9 cellular contexts compared by ENCODE assay signal in genomic region chr2:18559531-18559930, GRCh38. TPM values are rescaled to one million over a fixed set of nuclear protein-coding genes. Genes with fewer than 3 reads are reported as not detected.
DNase-seq lines count a peak whose midpoint lies in the region; ATAC-seq and TF ChIP-seq lines count a peak whose summit lies in the region.
"Had no signal": no experiment of that assay in that cellular context is flagged by ENCODE, and none has a peak within 500 bp of the region (broad histone marks: within the 10 kb centered on the region; RNA-seq: fewer than 3 reads in every experiment).

No MANE protein-coding gene starts in this region.

- peak in 1 of 2 experiments; percentile 3 for DNase-seq in Caco-2
- no peak for DNase-seq in breast epithelium (ENCODE audit: low spot score in 2 of 2)
- no peak for DNase-seq in RPMI8226
- no peak for DNase-seq in NCI-H2227 treated with DMSO at 0.1 percent for 48 hours (lab: John Stamatoyannopoulos, UW)
- no peak for DNase-seq in mucosa of gallbladder (ENCODE audit: low spot score)

- intact Hi-C loops in Caco-2 (cut with micrococcal nuclease; ENCODE audit: unreplicated experiment) (no loop called here), breast epithelium (cut with DNase I; ENCODE audit: low total_unique reads) (no loop called here)

- 10 to 17% methylated on average over 8 of the region's 8 CpGs for WGBS in mesodermal cell (ENCODE audit: insufficient coverage in 2 of 2), 2 experiments

- no peaks in the 10 kb centered on the region for H3K9me3 Mint-ChIP-seq in Caco-2 (ENCODE audit: unreplicated experiment)

- H3K9me3 ChIP-seq in Caco-2 (no peaks in the 10 kb centered on the region), HUES6 (ENCODE audit: control insufficient read depth, insufficient read depth, low read depth, low read length) (no peaks in the 10 kb centered on the region), breast epithelium (peaks cover 5 to 8% of the 10 kb centered on the region in 2 donors), mesodermal cell (ENCODE audit: control insufficient read depth, low read length) (peaks cover 3% of the 10 kb centered on the region)

- peak overlapping the region; percentile 88 for H3K9ac ChIP-seq in HUES6 (ENCODE audit: low read length)

- peak overlapping the region; percentile 89 for H3K4me3 Mint-ChIP-seq in Caco-2 (ENCODE audit: unreplicated experiment)

- TF ChIP-seq POLR2A in breast epithelium (IDR thresholded peaks at IDR 0.05) = no peak

- H3K36me3 Mint-ChIP-seq in Caco-2 (ENCODE audit: insufficient read depth, unreplicated experiment) = peaks cover 9% of the 10 kb centered on the region

- CTCF ChIA-PET in Caco-2 (lab: Charles Lee) = interaction anchor here (0.8 kb wide), 1 partner anchor 39 kb away, joined by 3 read pairs; no protein-coding TSS in a partner anchor

- H3K27me3 ChIP-seq in Caco-2 (replicated peaks; ENCODE audit: control insufficient read depth, insufficient read depth, low read length) = no peaks in the 10 kb centered on the region
- H3K27me3 ChIP-seq in HUES6 (ENCODE audit: control insufficient read depth, insufficient read depth, low read length) = no peaks in the 10 kb centered on the region
- H3K27me3 ChIP-seq in breast epithelium = no peaks in the 10 kb centered on the region

- POLR2A ChIA-PET in Caco-2 (lab: Charles Lee) = interaction anchor here (1.0 kb wide), 1 partner anchor 61 kb away, joined by 4 read pairs; no protein-coding TSS in a partner anchor

- H3K27ac ChIP-seq in HUES6 (ENCODE audit: low read depth, low read length) = peak overlapping the region; percentile 83; the same call in 1 of the 2 replicates
- H3K27ac ChIP-seq in breast epithelium = peak overlapping the region; percentile 96 to 98
- peak overlapping the region; percentile 72 for H3K27ac ChIP-seq in mesodermal cell (ENCODE audit: low read depth, low read length, severe bottlenecking)

- H3K27ac Mint-ChIP-seq in Caco-2 (ENCODE audit: unreplicated experiment) = peak overlapping the region; percentile 80

- no peaks in the 10 kb centered on the region for H3K27me3 Mint-ChIP-seq in Caco-2 (ENCODE audit: insufficient read depth, unreplicated experiment)

- ATAC-seq in HG03520 (IDR thresholded peaks at IDR 0.05; ENCODE audit: unreplicated experiment) = no peak

- TF ChIP-seq CTCF in Caco-2 (IDR thresholded peaks at IDR 0.05; ENCODE audit: insufficient read depth in 1 of 2, low read depth in 1 of 2, low read length in 1 of 2, severe bottlenecking in 1 of 2, unreplicated experiment in 1 of 2) = no peak
- TF ChIP-seq CTCF in breast epithelium (IDR thresholded peaks at IDR 0.05) = no peak

- peaks cover 8% of the 10 kb centered on the region for H3K4me1 ChIP-seq in Caco-2
- peaks cover 8% of the 10 kb centered on the region; the same call in 1 of the 2 replicates for H3K4me1 ChIP-seq in HUES6 (ENCODE audit: control insufficient read depth, insufficient read depth, low read length)
- no peaks in the 10 kb centered on the region for H3K4me1 ChIP-seq in breast epithelium
- peaks cover 7% of the 10 kb centered on the region for H3K4me1 ChIP-seq in mesodermal cell (ENCODE audit: control insufficient read depth, insufficient read depth, low read length, poor library complexity, severe bottlenecking)

- H3K4me3 ChIP-seq in Caco-2 (ENCODE audit: low read depth, low read length) (peak overlapping the region; percentile 73), HUES6 (ENCODE audit: low read depth, low read length) (peak overlapping the region; percentile 88), breast epithelium (peak overlapping the region; percentile 71 to 86 (median 83)), mesodermal cell (ENCODE audit: extremely low read depth, insufficient read depth, low read length, poor library complexity, severe bottlenecking) (peak overlapping the region; percentile 69)

- H3K4me1 Mint-ChIP-seq in Caco-2 (ENCODE audit: low read depth, unreplicated experiment) = peaks cover 14% of the 10 kb centered on the region

- H3K36me3 ChIP-seq in Caco-2 (ENCODE audit: control insufficient read depth, insufficient read depth, low read length) (0 out of 2 replicates have a peak, but pooled peaks cover 2% of the 10 kb centered on the region), HUES6 (ENCODE audit: control insufficient read depth, insufficient read depth, low read length) (peaks cover 10% of the 10 kb centered on the region), breast epithelium (no peaks in the 10 kb centered on the region), mesodermal cell (ENCODE audit: control insufficient read depth, insufficient read depth, low read length) (peaks cover 18% of the 10 kb centered on the region)

- TSS peak; percentile 44 for BruUV-seq in Caco-2 (replicated peaks; lab: Mats Ljungman, UMichigan)

RNA-seq across cellular contexts. Expression of gene RDH14, which starts 0.9 kb away (rescaled TPM):
- total RNA-seq in Caco-2 (2022) (16.3 and 17.0 TPM in 2 replicates), breast epithelium (10 to 100 TPM; 31.8 to 42.6 (median 35.7) TPM), mucosa of gallbladder (25.8 TPM)
- polyA plus RNA-seq in mesodermal cell (2013, experiment 1 of 2) = 19.4 TPM
- 16.4 TPM for polyA plus RNA-seq in mesodermal cell (2013, experiment 2 of 2)

RNA-seq across cellular contexts. Expression of gene NT5C1B, which starts 29.8 kb away (rescaled TPM):
- total RNA-seq in Caco-2 (2022) (not detected in 2 replicates), breast epithelium (not detected), mucosa of gallbladder (not detected)
- polyA plus RNA-seq in mesodermal cell (2013, experiment 1 of 2) = not detected
- not detected for polyA plus RNA-seq in mesodermal cell (2013, experiment 2 of 2)
- total RNA-seq: LHCN-M2 had no signal
